8 cellular contexts compared by ENCODE assay signal in the genomic region with DNA sequence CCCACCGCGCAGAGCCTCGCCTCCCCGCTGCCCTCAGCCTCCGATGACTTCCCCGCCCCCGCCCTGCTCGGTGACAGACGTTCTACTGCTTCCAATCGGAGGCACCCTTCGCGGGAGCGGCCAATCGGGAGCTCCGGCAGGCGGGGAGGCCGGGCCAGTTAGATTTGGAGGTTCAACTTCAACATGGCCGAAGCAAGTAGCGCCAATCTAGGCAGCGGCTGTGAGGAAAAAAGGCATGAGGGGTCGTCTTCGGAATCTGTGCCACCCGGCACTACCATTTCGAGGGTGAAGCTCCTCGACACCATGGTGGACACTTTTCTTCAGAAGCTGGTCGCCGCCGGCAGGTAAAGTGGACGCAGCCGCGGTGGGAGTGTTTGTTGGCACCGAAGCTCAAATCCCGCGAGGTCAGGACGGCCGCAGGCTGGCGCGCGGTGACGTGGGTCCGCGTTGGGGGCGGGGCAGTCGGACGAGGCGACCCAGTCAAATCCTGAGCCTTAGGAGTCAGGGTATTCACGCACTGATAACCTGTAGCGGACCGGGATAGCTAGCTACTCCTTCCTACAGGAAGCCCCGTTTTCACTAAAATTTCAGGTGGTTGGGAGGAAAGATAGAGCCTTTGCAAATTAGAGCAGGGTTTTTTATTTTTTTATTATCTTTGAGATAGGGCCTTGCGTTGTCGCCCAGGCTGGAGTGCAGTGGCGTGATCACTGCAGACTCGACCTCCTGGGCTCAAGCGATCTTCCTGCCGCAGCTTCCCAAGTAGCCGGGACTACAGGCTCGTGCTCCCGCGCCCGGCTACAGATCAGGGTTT. TPM values are rescaled to one million over a fixed set of nuclear protein-coding genes. Genes with fewer than 3 reads are reported as not detected.
DNase-seq lines count a peak whose midpoint lies in the region; ATAC-seq, FAIRE-seq and TF ChIP-seq lines count a peak whose summit lies in the region.

TSS of gene PMF1 (plus strand) at position 175 of the 811 bp plus-strand sequence. CDS start at position 184, 9 bp downstream.

- DNase-seq in AML-193 (lab: John Stamatoyannopoulos, UW), result peak; percentile 85 to 92
- peak; percentile 98 for DNase-seq in NCI-H510A treated with DMSO at 0.1 percent for 48 hours (lab: John Stamatoyannopoulos, UW)
- peak; percentile 93 to 95 for DNase-seq in activated CD4-positive, alpha-beta T cell treated with anti-CD3 and anti-CD28 coated beads for 24 hours (ENCODE audit: low read depth in 2 of 2)
- peak; percentile 99 for DNase-seq in cerebellum (ENCODE audit: low spot score)
- DNase-seq in kidney, result peak; percentile 99
- DNase-seq in stimulated activated CD4-positive, alpha-beta T cell treated with anti-CD3 and anti-CD28 coated beads, Interleukin-15, amount 100 ng/mL, for 1 hour (ENCODE audit: low read depth in 1 of 2, low spot score in 1 of 2), result peak; percentile 90 to 91

- peak within 1 kb of the TSS; percentile 86 to 99 for H3K9ac ChIP-seq in kidney (ENCODE audit: low read length in 2 of 2)

- peak within 1 kb of the TSS; percentile 84 to 96 for H3K4me3 ChIP-seq in kidney (ENCODE audit: low read length in 2 of 2)

- peaks cover 19 to 24% of the 10 kb centered on the region in 2 donors for H3K36me3 ChIP-seq in kidney (ENCODE audit: control insufficient read depth in 1 of 2, insufficient read depth in 2 of 2, low read length in 2 of 2)

- peak; percentile 88 for ATAC-seq in HG03432 (IDR thresholded peaks at IDR 0.05; ENCODE audit: unreplicated experiment)

- FAIRE-seq in kidney (lab: Jason Lieb, UNC), result no peak

- H3K4me1 ChIP-seq in kidney (ENCODE audit: control insufficient read depth in 1 of 2, insufficient read depth in 1 of 2, low read depth in 1 of 2, low read length in 2 of 2), result peaks cover 10 to 11% of the 10 kb centered on the region in 2 donors

- intact Hi-C loops in kidney (cut with DNase I), result no loop called here

- peak within 1 kb of the TSS; percentile 98 for H3K27ac ChIP-seq in kidney (ENCODE audit: low read depth in 2 of 2, low read length in 2 of 2)

- no peak for TF ChIP-seq CTCF in kidney (IDR thresholded peaks at IDR 0.05; ENCODE audit: borderline replicate concordance, extremely low read depth, insufficient read depth)

- no peaks in the 10 kb centered on the region for H3K9me3 ChIP-seq in kidney (ENCODE audit: control insufficient read depth in 1 of 2, low read length in 2 of 2)

- peak; percentile 86 for TF ChIP-seq POLR2A in GM19193 (IDR thresholded peaks at IDR 0.05; ENCODE audit: extremely low read depth, insufficient read depth, insufficient read length)

RNA-seq across cellular contexts. Expression of gene PMF1, which starts in this region (rescaled TPM):
- 24.7 TPM for total RNA-seq in cerebellum
- 65.6 TPM for total RNA-seq in kidney
- 110 TPM for polyA plus RNA-seq in kidney (ENCODE audit: insufficient read depth, low read depth, low replicate concordance)

Comparison
In these comparisons a context has a peak if more than half of its experiments do, and no peak if none do; other contexts are left out.
1. Peak in every context shown above with its lines: DNase-seq, ATAC-seq, H3K4me3 ChIP-seq and H3K27ac ChIP-seq.